Comparison of ENCODE assay signal across 2 cellular contexts in genomic region chr6:46105568-46105967, GRCh38.
TF ChIP-seq lines count a peak whose summit lies in the region.

No MANE protein-coding gene starts in this region.

TF ChIP-seq in HCT116, 20 proteins besides CTCF, POLR2A, EP300 and RAD21:
- TF ChIP-seq TCF7L2 (IDR thresholded peaks at IDR 0.05; ENCODE audit: borderline replicate concordance, extremely low read depth, insufficient read depth, insufficient read length) = peak; percentile 95
- TF ChIP-seq ATF3 (IDR thresholded peaks at IDR 0.05) = 0 out of 2 replicates have a peak, but pooled peaks have one; percentile 9
- TF ChIP-seq ZFX (IDR thresholded peaks at IDR 0.05) = no peak
- TF ChIP-seq EGR1 (IDR thresholded peaks at IDR 0.05; ENCODE audit: low read depth) = no peak
- TF ChIP-seq CEBPB (IDR thresholded peaks at IDR 0.05; ENCODE audit: low read depth) = peak; percentile 58
- no peak for TF ChIP-seq MAX (IDR thresholded peaks at IDR 0.05)
- peak; percentile 53 for TF ChIP-seq SP1 (IDR thresholded peaks at IDR 0.05; ENCODE audit: low read depth)
- no peak for TF ChIP-seq REST (IDR thresholded peaks at IDR 0.05; ENCODE audit: low read depth)
- TF ChIP-seq ZBTB33 (IDR thresholded peaks at IDR 0.05; ENCODE audit: extremely low read depth, insufficient replicate concordance, low read length) = no peak
- no peak for TF ChIP-seq FOSL1 (IDR thresholded peaks at IDR 0.05; ENCODE audit: low read depth)
- no peak for TF ChIP-seq POLR2AphosphoS5 (IDR thresholded peaks at IDR 0.05; ENCODE audit: low read depth, low read length)
- TF ChIP-seq JUND (IDR thresholded peaks at IDR 0.05) = peak; percentile 37
- 0 out of 2 replicates have a peak, but pooled peaks have one; percentile 20 for TF ChIP-seq CBX3 (IDR thresholded peaks at IDR 0.05; ENCODE audit: low read depth)
- no peak for TF ChIP-seq EZH2phosphoT487 (IDR thresholded peaks at IDR 0.05; ENCODE audit: borderline replicate concordance)
- no peak for TF ChIP-seq YY1 (IDR thresholded peaks at IDR 0.05; ENCODE audit: extremely low read depth, insufficient replicate concordance, low read depth, low read length)
- TF ChIP-seq ZNF274 (IDR thresholded peaks at IDR 0.05; ENCODE audit: low read depth, low read length) = no peak
- no peak for TF ChIP-seq SRF (IDR thresholded peaks at IDR 0.05; ENCODE audit: low read depth)
- no peak for TF ChIP-seq EZH2 (IDR thresholded peaks at IDR 0.05)
- no peak for TF ChIP-seq ELF1 (IDR thresholded peaks at IDR 0.05; ENCODE audit: borderline replicate concordance, low read depth)
- 0 out of 2 replicates have a peak, but pooled peaks have one; percentile 38 for TF ChIP-seq SIN3A (IDR thresholded peaks at IDR 0.05; ENCODE audit: low read depth)

TF ChIP-seq in GM12878, 131 proteins besides CTCF, POLR2A, EP300 and RAD21:
- TF ChIP-seq TCF12 (IDR thresholded peaks at IDR 0.05; ENCODE audit: low read depth, low read length) (no peak), MYB (IDR thresholded peaks at IDR 0.05; ENCODE audit: borderline replicate concordance, low read depth, low read length) (no peak), IRF3 (IDR thresholded peaks at IDR 0.05) (no peak), MTA2 (IDR thresholded peaks at IDR 0.05; ENCODE audit: low read depth) (no peak), IRF4 (IDR thresholded peaks at IDR 0.05; ENCODE audit: low read depth, low read length) (no peak), SIN3A (IDR thresholded peaks at IDR 0.05; ENCODE audit: low read depth, low read length) (no peak), PRDM15 (CRISPR knock-in tag; IDR thresholded peaks at IDR 0.05) (no peak), SUPT20H (IDR thresholded peaks at IDR 0.05; ENCODE audit: borderline replicate concordance, control insufficient read depth, low read depth, low read length) (no peak)
TF ChIP-seq in GM12878: peak in this region for 0.
